In the genomic region with DNA sequence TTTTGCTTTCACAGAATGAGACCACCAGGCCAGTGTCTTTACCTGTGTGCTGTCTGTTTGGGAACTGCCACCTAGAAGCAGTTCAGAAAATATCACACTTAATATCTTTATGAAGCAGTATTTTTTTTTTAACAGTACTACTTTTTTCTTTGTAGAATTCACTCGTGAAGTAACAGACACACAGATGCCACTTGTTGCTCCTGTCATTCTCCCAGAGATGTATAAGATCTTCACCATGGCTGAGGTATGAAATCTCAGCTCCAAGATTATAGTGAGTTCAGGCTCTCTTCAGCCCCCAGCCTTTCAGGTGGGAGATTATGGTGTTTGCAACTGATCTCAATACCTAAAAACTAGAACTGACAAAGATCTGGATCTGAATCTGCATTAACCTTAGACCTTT, we compare ENCODE assay signal across 27 cellular contexts.
"Had no signal": no experiment of that assay in that cellular context is flagged by ENCODE, and none has a peak within 500 bp of the region (broad histone marks: within the 10 kb centered on the region; RNA-seq: fewer than 3 reads in every experiment).

No MANE protein-coding gene starts in this region.

- H3K9me3 ChIP-seq: ovary, psoas muscle, right lobe of liver, sigmoid colon, stomach, thoracic aorta, thyroid gland, tibial nerve, upper lobe of left lung, vagina had no signal

- H3K4me3 Mint-ChIP-seq: nephron; neural progenitor cell; stimulated activated effector memory CD8-positive, alpha-beta T cell treated with anti-CD3 and anti-CD28 coated beads, Interleukin-12 subunit alpha, Interleukin-12 subunit beta, amount 100 ng/mL, for 72 hours; stimulated activated naive B cell treated with anti-CD40 and anti-IgM and Interleukin-4, amounts not matched to agents 10 μg/mL and 1 μg/mL and 100 μg/mL, for 72 hours; stimulated activated naive CD8-positive, alpha-beta T cell treated with anti-CD3 and anti-CD28 coated beads, Interleukin-15, Interleukin-2, amounts not matched to agents 100 ng/mL and 50 ng/mL, for 24 hours had no signal

- H3K9ac ChIP-seq: neural progenitor cell, parathyroid adenoma had no signal

- H3K4me3 ChIP-seq: neural progenitor cell, ovary, psoas muscle, right lobe of liver, sigmoid colon, stomach, thoracic aorta, thyroid gland, tibial nerve, upper lobe of left lung, vagina had no signal

- H3K4me1 ChIP-seq: neural progenitor cell, parathyroid adenoma had no signal

- H3K4me1 Mint-ChIP-seq: nephron, neural progenitor cell had no signal

- H3K27me3 Mint-ChIP-seq: progenitor cell of endocrine pancreas; stimulated activated naive B cell treated with anti-CD40 and anti-IgM and Interleukin-4, amounts not matched to agents 10 μg/mL and 1 μg/mL and 100 μg/mL, for 72 hours; stimulated activated naive CD8-positive, alpha-beta T cell treated with anti-CD3 and anti-CD28 coated beads, Interleukin-15, Interleukin-2, amounts not matched to agents 100 ng/mL and 50 ng/mL, for 24 hours had no signal

- H2AFZ ChIP-seq: neural progenitor cell, parathyroid adenoma had no signal

- H3K79me2 ChIP-seq: parathyroid adenoma had no signal

- H3K9me3 Mint-ChIP-seq: nephron; neural progenitor cell; stimulated activated effector memory CD8-positive, alpha-beta T cell treated with anti-CD3 and anti-CD28 coated beads, Interleukin-12 subunit alpha, Interleukin-12 subunit beta, amount 100 ng/mL, for 72 hours; stimulated activated naive B cell treated with anti-CD40 and anti-IgM and Interleukin-4, amounts not matched to agents 10 μg/mL and 1 μg/mL and 100 μg/mL, for 72 hours; stimulated activated naive CD8-positive, alpha-beta T cell treated with anti-CD3 and anti-CD28 coated beads, Interleukin-15, Interleukin-2, amounts not matched to agents 100 ng/mL and 50 ng/mL, for 24 hours had no signal

- H3K27ac ChIP-seq: neural progenitor cell, ovary, parathyroid adenoma, psoas muscle, right lobe of liver, sigmoid colon, stomach, tibial nerve, upper lobe of left lung, vagina had no signal

- ATAC-seq: psoas muscle; right cardiac atrium; right lobe of liver; stimulated activated effector memory CD8-positive, alpha-beta T cell treated with anti-CD3 and anti-CD28 coated beads, Interleukin-12 subunit alpha, Interleukin-12 subunit beta, amount 100 ng/mL, for 72 hours; stimulated activated naive B cell treated with anti-CD40 and anti-IgM and Interleukin-4, amounts not matched to agents 10 μg/mL and 1 μg/mL and 100 μg/mL, for 72 hours had no signal

- H3K27me3 ChIP-seq: neural progenitor cell, ovary, right lobe of liver, sigmoid colon, stomach, thyroid gland, tibial nerve, upper lobe of left lung, vagina had no signal

- H3K36me3 ChIP-seq: ovary had no signal

- H3K4me2 ChIP-seq: neural progenitor cell had no signal

- DNase-seq: occipital lobe; ovary; posterior cingulate gyrus; psoas muscle; right cardiac atrium; right lobe of liver; sigmoid colon; small intestine; stimulated activated CD4-positive, alpha-beta T cell treated with anti-CD3 and anti-CD28 coated beads, Interleukin-15, amount 100 ng/mL, for 24 hours; stimulated activated CD4-positive, alpha-beta T cell treated with anti-CD3 and anti-CD28 coated beads, Interleukin-2, amount 100 ng/mL, for 24 hours; stimulated activated CD4-positive, alpha-beta T cell treated with anti-CD3 and anti-CD28 coated beads, Interleukin-2, amount 100 ng/mL, for 48 hours; stimulated activated CD4-positive, alpha-beta T cell treated with anti-CD3 and anti-CD28 coated beads, Interleukin-4, amount 100 ng/mL, for 24 hours; stimulated activated naive B cell treated with anti-CD40 and anti-IgM and Interleukin-4, amounts not matched to agents 10 μg/mL and 1 μg/mL and 100 μg/mL, for 72 hours; stimulated activated naive CD4-positive, alpha-beta T cell treated with Interleukin-2 at 50 U/mL for 16 hours; stomach; thyroid gland; upper lobe of left lung had no signal

- H3K27ac Mint-ChIP-seq: nephron; neural progenitor cell; progenitor cell of endocrine pancreas; stimulated activated effector memory CD8-positive, alpha-beta T cell treated with anti-CD3 and anti-CD28 coated beads, Interleukin-12 subunit alpha, Interleukin-12 subunit beta, amount 100 ng/mL, for 72 hours; stimulated activated naive B cell treated with anti-CD40 and anti-IgM and Interleukin-4, amounts not matched to agents 10 μg/mL and 1 μg/mL and 100 μg/mL, for 72 hours; stimulated activated naive CD8-positive, alpha-beta T cell treated with anti-CD3 and anti-CD28 coated beads, Interleukin-15, Interleukin-2, amounts not matched to agents 100 ng/mL and 50 ng/mL, for 24 hours had no signal

- FAIRE-seq: small intestine, urothelium cell line had no signal
